In the genomic region with DNA sequence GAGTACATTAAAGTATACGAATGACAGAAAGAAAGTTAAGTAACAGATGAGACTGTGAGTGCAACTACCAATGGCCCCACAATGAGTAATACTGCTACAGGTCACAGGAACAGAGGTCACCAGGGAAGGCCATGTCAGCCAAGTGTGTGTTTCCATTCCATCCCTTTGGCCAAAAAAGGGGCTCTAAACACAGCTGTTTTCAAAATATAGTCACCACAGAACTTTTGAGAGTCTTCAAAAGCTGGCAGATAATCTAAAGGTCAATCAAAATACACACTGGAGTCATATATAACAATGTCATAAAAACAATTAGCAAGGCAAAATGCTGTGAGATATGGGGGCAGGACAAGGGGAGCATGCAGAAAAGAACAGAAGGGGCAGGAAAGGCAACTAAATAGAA, we compare ENCODE assay signal across 1 cellular context.
A peak's percentile ranks its signal among the peaks of the same experiment; 100 is the strongest.
TF ChIP-seq lines count a peak whose summit lies in the region.

No MANE protein-coding gene starts in this region.

TF ChIP-seq in K562, 482 proteins besides CTCF, POLR2A, EP300 and RAD21 (continued from another document and continues in another):
- TF ChIP-seq, protein P1, sequence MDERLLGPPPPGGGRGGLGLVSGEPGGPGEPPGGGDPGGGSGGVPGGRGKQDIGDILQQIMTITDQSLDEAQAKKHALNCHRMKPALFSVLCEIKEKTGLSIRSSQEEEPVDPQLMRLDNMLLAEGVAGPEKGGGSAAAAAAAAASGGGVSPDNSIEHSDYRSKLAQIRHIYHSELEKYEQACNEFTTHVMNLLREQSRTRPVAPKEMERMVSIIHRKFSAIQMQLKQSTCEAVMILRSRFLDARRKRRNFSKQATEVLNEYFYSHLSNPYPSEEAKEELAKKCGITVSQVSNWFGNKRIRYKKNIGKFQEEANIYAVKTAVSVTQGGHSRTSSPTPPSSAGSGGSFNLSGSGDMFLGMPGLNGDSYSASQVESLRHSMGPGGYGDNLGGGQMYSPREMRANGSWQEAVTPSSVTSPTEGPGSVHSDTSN (CRISPR knock-in tag; IDR thresholded peaks at IDR 0.05; ENCODE audit: low read depth) = no peak
- TF ChIP-seq, protein P1 (tag; conservative IDR thresholded peaks at IDR 0.05; ENCODE audit: low read depth) = peak; percentile 54; the same call in 1 of the 2 replicates
- TF ChIP-seq MEIS2 (IDR thresholded peaks at IDR 0.05; ENCODE audit: partially characterized antibody) (peak; percentile 61), SUPT5H (IDR thresholded peaks at IDR 0.05) (no peak), MYNN (IDR thresholded peaks at IDR 0.05) (no peak), MYNN (CRISPR knock-in tag; IDR thresholded peaks at IDR 0.05) (no peak), SMAD4 (CRISPR knock-in tag; conservative IDR thresholded peaks at IDR 0.05) (0 out of 2 replicates have a peak, but pooled peaks have one; percentile 17), FOSL1 (tag; conservative IDR thresholded peaks at IDR 0.05) (peak; percentile 59), DACH1 (IDR thresholded peaks at IDR 0.05; ENCODE audit: partially characterized antibody) (peak; percentile 28), ZNF766 (CRISPR knock-in tag; conservative IDR thresholded peaks at IDR 0.05) (no peak), TEAD1 (CRISPR knock-in tag; IDR thresholded peaks at IDR 0.05) (no peak), ZNF717 (CRISPR knock-in tag; IDR thresholded peaks at IDR 0.05) (no peak), GATA2 (CRISPR knock-in tag; IDR thresholded peaks at IDR 0.05) (no peak), ZNF133 (CRISPR knock-in tag; IDR thresholded peaks at IDR 0.05) (no peak), ZNF764 (CRISPR knock-in tag; IDR thresholded peaks at IDR 0.05; ENCODE audit: low read depth) (no peak), JUND (IDR thresholded peaks at IDR 0.05; ENCODE audit: borderline replicate concordance, low read depth, low read length) (peak; percentile 30; the same call in 1 of the 2 replicates), JUND (tag; IDR thresholded peaks at IDR 0.05; ENCODE audit: borderline replicate concordance, low read depth, low read length) (peak; percentile 37; the same call in 1 of the 3 replicates), CCNT2 (IDR thresholded peaks at IDR 0.05; ENCODE audit: borderline replicate concordance, extremely low read depth, insufficient read length, low read depth, low read length) (no peak), ZNF3 (CRISPR knock-in tag; IDR thresholded peaks at IDR 0.05) (no peak), ETV1 (tag; conservative IDR thresholded peaks at IDR 0.05; ENCODE audit: low read depth) (no peak), COPS2 (conservative IDR thresholded peaks at IDR 0.05) (no peak), ZNF311 (CRISPR knock-in tag; IDR thresholded peaks at IDR 0.05) (0 out of 2 replicates have a peak, but pooled peaks have one; percentile 10), CBFA2T3 (IDR thresholded peaks at IDR 0.05) (0 out of 2 replicates have a peak, but pooled peaks have one; percentile 25)
- TF ChIP-seq, protein P2, sequence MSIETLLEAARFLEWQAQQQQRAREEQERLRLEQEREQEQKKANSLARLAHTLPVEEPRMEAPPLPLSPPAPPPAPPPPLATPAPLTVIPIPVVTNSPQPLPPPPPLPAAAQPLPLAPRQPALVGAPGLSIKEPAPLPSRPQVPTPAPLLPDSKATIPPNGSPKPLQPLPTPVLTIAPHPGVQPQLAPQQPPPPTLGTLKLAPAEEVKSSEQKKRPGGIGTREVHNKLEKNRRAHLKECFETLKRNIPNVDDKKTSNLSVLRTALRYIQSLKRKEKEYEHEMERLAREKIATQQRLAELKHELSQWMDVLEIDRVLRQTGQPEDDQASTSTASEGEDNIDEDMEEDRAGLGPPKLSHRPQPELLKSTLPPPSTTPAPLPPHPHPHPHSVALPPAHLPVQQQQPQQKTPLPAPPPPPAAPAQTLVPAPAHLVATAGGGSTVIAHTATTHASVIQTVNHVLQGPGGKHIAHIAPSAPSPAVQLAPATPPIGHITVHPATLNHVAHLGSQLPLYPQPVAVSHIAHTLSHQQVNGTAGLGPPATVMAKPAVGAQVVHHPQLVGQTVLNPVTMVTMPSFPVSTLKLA (conservative IDR thresholded peaks at IDR 0.05) = no peak
- TF ChIP-seq, protein P3, sequence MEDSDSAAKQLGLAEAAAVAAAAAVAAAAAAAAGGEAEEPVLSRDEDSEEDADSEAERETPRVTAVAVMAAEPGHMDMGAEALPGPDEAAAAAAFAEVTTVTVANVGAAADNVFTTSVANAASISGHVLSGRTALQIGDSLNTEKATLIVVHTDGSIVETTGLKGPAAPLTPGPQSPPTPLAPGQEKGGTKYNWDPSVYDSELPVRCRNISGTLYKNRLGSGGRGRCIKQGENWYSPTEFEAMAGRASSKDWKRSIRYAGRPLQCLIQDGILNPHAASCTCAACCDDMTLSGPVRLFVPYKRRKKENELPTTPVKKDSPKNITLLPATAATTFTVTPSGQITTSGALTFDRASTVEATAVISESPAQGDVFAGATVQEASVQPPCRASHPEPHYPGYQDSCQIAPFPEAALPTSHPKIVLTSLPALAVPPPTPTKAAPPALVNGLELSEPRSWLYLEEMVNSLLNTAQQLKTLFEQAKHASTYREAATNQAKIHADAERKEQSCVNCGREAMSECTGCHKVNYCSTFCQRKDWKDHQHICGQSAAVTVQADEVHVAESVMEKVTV (CRISPR knock-in tag; IDR thresholded peaks at IDR 0.05) = no peak
- TF ChIP-seq, protein P4, sequence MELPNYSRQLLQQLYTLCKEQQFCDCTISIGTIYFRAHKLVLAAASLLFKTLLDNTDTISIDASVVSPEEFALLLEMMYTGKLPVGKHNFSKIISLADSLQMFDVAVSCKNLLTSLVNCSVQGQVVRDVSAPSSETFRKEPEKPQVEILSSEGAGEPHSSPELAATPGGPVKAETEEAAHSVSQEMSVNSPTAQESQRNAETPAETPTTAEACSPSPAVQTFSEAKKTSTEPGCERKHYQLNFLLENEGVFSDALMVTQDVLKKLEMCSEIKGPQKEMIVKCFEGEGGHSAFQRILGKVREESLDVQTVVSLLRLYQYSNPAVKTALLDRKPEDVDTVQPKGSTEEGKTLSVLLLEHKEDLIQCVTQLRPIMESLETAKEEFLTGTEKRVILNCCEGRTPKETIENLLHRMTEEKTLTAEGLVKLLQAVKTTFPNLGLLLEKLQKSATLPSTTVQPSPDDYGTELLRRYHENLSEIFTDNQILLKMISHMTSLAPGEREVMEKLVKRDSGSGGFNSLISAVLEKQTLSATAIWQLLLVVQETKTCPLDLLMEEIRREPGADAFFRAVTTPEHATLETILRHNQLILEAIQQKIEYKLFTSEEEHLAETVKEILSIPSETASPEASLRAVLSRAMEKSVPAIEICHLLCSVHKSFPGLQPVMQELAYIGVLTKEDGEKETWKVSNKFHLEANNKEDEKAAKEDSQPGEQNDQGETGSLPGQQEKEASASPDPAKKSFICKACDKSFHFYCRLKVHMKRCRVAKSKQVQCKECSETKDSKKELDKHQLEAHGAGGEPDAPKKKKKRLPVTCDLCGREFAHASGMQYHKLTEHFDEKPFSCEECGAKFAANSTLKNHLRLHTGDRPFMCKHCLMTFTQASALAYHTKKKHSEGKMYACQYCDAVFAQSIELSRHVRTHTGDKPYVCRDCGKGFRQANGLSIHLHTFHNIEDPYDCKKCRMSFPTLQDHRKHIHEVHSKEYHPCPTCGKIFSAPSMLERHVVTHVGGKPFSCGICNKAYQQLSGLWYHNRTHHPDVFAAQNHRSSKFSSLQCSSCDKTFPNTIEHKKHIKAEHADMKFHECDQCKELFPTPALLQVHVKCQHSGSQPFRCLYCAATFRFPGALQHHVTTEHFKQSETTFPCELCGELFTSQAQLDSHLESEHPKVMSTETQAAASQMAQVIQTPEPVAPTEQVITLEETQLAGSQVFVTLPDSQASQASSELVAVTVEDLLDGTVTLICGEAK (IDR thresholded peaks at IDR 0.05) = no peak
- TF ChIP-seq, protein P4 (CRISPR knock-in tag; IDR thresholded peaks at IDR 0.05) = no peak
- TF ChIP-seq, protein P5, sequence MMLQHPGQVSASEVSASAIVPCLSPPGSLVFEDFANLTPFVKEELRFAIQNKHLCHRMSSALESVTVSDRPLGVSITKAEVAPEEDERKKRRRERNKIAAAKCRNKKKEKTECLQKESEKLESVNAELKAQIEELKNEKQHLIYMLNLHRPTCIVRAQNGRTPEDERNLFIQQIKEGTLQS (IDR thresholded peaks at IDR 0.05) = peak; percentile 63
- TF ChIP-seq, protein P5 (CRISPR knock-in tag; conservative IDR thresholded peaks at IDR 0.05) = no peak
- TF ChIP-seq, protein P6, sequence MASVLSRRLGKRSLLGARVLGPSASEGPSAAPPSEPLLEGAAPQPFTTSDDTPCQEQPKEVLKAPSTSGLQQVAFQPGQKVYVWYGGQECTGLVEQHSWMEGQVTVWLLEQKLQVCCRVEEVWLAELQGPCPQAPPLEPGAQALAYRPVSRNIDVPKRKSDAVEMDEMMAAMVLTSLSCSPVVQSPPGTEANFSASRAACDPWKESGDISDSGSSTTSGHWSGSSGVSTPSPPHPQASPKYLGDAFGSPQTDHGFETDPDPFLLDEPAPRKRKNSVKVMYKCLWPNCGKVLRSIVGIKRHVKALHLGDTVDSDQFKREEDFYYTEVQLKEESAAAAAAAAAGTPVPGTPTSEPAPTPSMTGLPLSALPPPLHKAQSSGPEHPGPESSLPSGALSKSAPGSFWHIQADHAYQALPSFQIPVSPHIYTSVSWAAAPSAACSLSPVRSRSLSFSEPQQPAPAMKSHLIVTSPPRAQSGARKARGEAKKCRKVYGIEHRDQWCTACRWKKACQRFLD (CRISPR knock-in tag; IDR thresholded peaks at IDR 0.05) = no peak
